14 cellular contexts compared by ENCODE assay signal in the genomic region with DNA sequence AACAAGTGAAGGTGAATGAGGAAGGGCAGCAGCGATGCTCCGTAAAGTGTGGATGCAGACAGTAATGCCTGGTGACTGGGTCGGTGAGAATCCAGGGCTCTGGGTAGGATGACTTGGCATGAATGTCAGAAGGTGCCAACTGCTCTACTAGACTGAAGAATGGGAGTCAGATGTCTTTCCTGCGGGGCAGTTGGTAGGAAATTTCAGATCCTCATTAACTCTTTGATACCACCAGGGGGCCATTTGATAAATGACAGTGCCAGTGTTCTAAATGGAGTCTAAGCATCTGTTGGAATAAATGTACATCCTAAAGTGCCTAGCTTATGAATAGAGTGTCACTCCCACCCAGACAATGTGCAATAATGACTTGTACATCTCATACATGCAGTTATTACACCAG.
A peak's percentile ranks its signal among the peaks of the same experiment; 100 is the strongest.
DNase-seq lines count a peak whose midpoint lies in the region; ATAC-seq and TF ChIP-seq lines count a peak whose summit lies in the region.
"Had no signal": no experiment of that assay in that cellular context is flagged by ENCODE, and none has a peak within 500 bp of the region (broad histone marks: within the 10 kb centered on the region; RNA-seq: fewer than 3 reads in every experiment).

No MANE protein-coding gene starts in this region.

- H3K36me3 ChIP-seq in spleen, result no peaks in the 10 kb centered on the region
- H3K36me3 ChIP-seq: gastrocnemius medialis had no signal

- no peak for TF ChIP-seq POLR2A in spleen (IDR thresholded peaks at IDR 0.05)

- no peak for ATAC-seq in activated CD4-positive, CD25-positive, alpha-beta regulatory T cell treated with anti-CD3 and anti-CD28 coated beads, Interleukin-2, amount 50 U/mL, for 24 hours
- no peak for ATAC-seq in HG03521 (IDR thresholded peaks at IDR 0.05; ENCODE audit: unreplicated experiment)
- ATAC-seq: activated naive CD8-positive, alpha-beta T cell treated with anti-CD3 and anti-CD28 coated beads, Interleukin-2, amount 50 U/mL, for 24 hours; CD8-positive, alpha-beta T cell; gastrocnemius medialis; naive thymus-derived CD4-positive, alpha-beta T cell; right cardiac atrium had no signal

- H3K4me3 ChIP-seq in epithelial cell of proximal tubule (ENCODE audit: low read depth, low read length), result no peak overlapping the region
- H3K4me3 ChIP-seq in spleen, result no peak overlapping the region
- H3K4me3 ChIP-seq: dorsolateral prefrontal cortex, gastrocnemius medialis had no signal

- peak; percentile 23 for TF ChIP-seq CTCF in epithelial cell of proximal tubule (conservative IDR thresholded peaks at IDR 0.05; ENCODE audit: low read depth, low read length)
- TF ChIP-seq CTCF in spleen (IDR thresholded peaks at IDR 0.05 in 8 of 11, conservative IDR thresholded peaks at IDR 0.05 in 3 of 11), result no peak

- 75 to 87% (median 84%) methylated on average over 4 of the region's 4 CpGs for WGBS in spleen, 5 donors

- H3K27ac ChIP-seq in spleen, result no peak overlapping the region
- H3K27ac ChIP-seq: gastrocnemius medialis had no signal

- intact Hi-C loops in spleen (cut with DNase I; ENCODE audit: low total_unique reads), result no loop called here

- H3K4me1 ChIP-seq in spleen, result no peaks in the 10 kb centered on the region
- H3K4me1 ChIP-seq: gastrocnemius medialis had no signal

- DNase-seq in D341Med (ENCODE audit: low spot score) (peak; percentile 41), HT-29 (ENCODE audit: low spot score) (peak; percentile 25), NCI-H69 (lab: John Stamatoyannopoulos, UW) (peak; percentile 99), epithelial cell of proximal tubule (ENCODE audit: low read depth) (no peak), spleen (no peak)
- DNase-seq: activated CD8-positive, alpha-beta memory T cell treated with anti-CD3 and anti-CD28 coated beads, Interleukin-2, amount 50 U/mL, for 48 hours; activated naive CD8-positive, alpha-beta T cell treated with anti-CD3 and anti-CD28 coated beads, Interleukin-2, amount 50 U/mL, for 24 hours; CD8-positive, alpha-beta T cell; dorsolateral prefrontal cortex; gastrocnemius medialis; naive thymus-derived CD4-positive, alpha-beta T cell; right cardiac atrium had no signal

- H3K27me3 ChIP-seq in spleen (replicated peaks in 1 of 7), result no peaks in the 10 kb centered on the region
- H3K27me3 ChIP-seq: dorsolateral prefrontal cortex, gastrocnemius medialis had no signal

- no peaks in the 10 kb centered on the region for H3K9me3 ChIP-seq in spleen
- H3K9me3 ChIP-seq: gastrocnemius medialis had no signal

Comparison
In these comparisons a context has a peak if more than half of its experiments do, and no peak if none do; other contexts are left out.
1. DNase-seq: peak in D341Med (single experiment), HT-29 (single experiment) and NCI-H69 (single experiment); none in epithelial cell of proximal tubule (single experiment) and spleen (single experiment).